Comparison of ENCODE assay signal across 8 cellular contexts in the genomic region with DNA sequence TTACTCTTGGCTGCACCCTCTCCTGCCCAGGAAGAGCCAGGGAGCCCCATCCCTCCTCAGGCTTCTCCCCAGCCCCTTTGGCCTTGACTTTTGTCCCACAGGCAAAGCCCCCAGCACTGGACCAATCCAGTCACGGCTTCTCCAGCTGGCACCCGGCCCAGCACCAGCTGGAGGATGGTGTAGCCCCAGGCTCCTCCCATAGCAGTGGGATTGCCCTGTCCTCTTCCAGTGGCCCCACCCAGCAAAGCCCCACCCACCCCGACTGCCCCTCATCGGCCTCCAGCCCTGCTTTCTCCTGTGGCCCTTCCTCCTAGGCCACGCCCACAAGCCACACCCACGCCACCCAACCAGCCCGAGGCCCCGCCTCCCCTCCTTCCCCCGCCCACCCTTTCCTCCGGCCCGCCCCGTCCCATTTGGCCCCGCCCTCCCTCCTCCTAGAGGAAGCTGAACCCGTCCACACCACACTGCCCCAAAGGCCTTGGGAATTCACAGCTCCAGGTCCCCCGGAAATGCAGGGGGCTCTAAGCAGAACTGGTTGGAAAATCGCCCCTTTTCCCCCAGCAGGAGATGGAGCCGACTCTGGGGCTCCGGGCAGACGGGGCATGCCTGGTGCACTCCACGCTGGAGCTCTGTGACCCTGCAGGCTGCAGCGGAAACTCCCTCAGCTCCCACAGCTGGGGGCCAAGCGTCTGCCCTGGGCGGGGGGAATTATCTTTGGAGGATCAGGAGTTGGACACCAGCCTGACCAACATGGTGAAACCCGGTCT. TPM values are rescaled to one million over a fixed set of nuclear protein-coding genes. Genes with fewer than 3 reads are reported as not detected.
DNase-seq lines count a peak whose midpoint lies in the region; ATAC-seq and TF ChIP-seq lines count a peak whose summit lies in the region.

No MANE protein-coding gene starts in this region.

- POLR2A ChIA-PET in WTC11 (lab: Charles Lee), result interaction anchor here (0.9 kb wide), 1 partner anchor 74 kb away, joined by 3 read pairs; the partner anchor contains the start of gene COX19

- peak; percentile 77 for DNase-seq in activated effector memory CD4-positive, alpha-beta T cell treated with anti-CD3 and anti-CD28 coated beads, Interleukin-2, amount 50 U/mL, for 16 hours
- DNase-seq in activated effector memory CD4-positive, alpha-beta T cell treated with Interleukin-2 at 50 U/mL for 16 hours, result no peak
- DNase-seq in NCI-H187 treated with DMSO at 0.1 percent for 48 hours (lab: John Stamatoyannopoulos, UW) (peak; percentile 23), WTC11 (ENCODE audit: low spot score) (peak; percentile 95), esophagus muscularis mucosa (ENCODE audit: extremely low spot score) (peak; percentile 95), myocyte (ENCODE audit: low read depth) (peak; percentile 46), uterus (peak; percentile 43 to 56)

- TF ChIP-seq POLR2A in esophagus muscularis mucosa (IDR thresholded peaks at IDR 0.05; ENCODE audit: low read depth), result no peak
- no peak for TF ChIP-seq POLR2A in uterus (IDR thresholded peaks at IDR 0.05)

- H3K27me3 Mint-ChIP-seq in WTC11 (ENCODE audit: low read depth), result peaks cover 17% of the 10 kb centered on the region

- no peak overlapping the region for H3K27ac Mint-ChIP-seq in WTC11

- no peak overlapping the region for H3K4me3 Mint-ChIP-seq in WTC11

- H3K27me3 ChIP-seq in esophagus muscularis mucosa (no peaks in the 10 kb centered on the region), uterus (no peaks in the 10 kb centered on the region)

- H3K9me3 ChIP-seq in esophagus muscularis mucosa, result no peaks in the 10 kb centered on the region
- no peaks in the 10 kb centered on the region for H3K9me3 ChIP-seq in uterus

- intact Hi-C loops in esophagus muscularis mucosa (cut with DNase I), result no loop called here
- intact Hi-C loops in uterus (cut with DNase I; ENCODE audit: low total_unique reads), result no loop called here

- 30% methylated on average over 19 of the region's 24 CpGs for WGBS in esophagus muscularis mucosa

- TF ChIP-seq CTCF in WTC11 (IDR thresholded peaks at IDR 0.05), result no peak
- TF ChIP-seq CTCF in esophagus muscularis mucosa (IDR thresholded peaks at IDR 0.05), result no peak
- no peak for TF ChIP-seq CTCF in uterus (IDR thresholded peaks at IDR 0.05)

- H3K36me3 ChIP-seq in esophagus muscularis mucosa (peaks cover 7 to 53% (median 28%) of the 10 kb centered on the region in 4 donors), uterus (no peaks in the 10 kb centered on the region)

- H3K4me1 ChIP-seq in esophagus muscularis mucosa (peaks cover 7 to 36% (median 31%) of the 10 kb centered on the region in 4 donors), uterus (peaks cover 0 to 13% of the 10 kb centered on the region in 2 donors)

- ATAC-seq in WTC11, result peak; percentile 94
- no peak for ATAC-seq in HG03354 (IDR thresholded peaks at IDR 0.05; ENCODE audit: poor library complexity, severe bottlenecking, unreplicated experiment)

- peak overlapping the region; percentile 26 to 49 (median 38) for H3K27ac ChIP-seq in esophagus muscularis mucosa (replicated peaks in 1 of 4)
- H3K27ac ChIP-seq in uterus, result no peak overlapping the region

- no peaks in the 10 kb centered on the region for H3K9me3 Mint-ChIP-seq in WTC11

- H3K4me1 Mint-ChIP-seq in WTC11, result no peaks in the 10 kb centered on the region

- CTCF ChIA-PET in WTC11 (lab: Charles Lee), result interaction anchor here (0.6 to 2.5 kb wide), 14 partner anchors 9 to 607 kb away, joined by 3 to 22 read pairs (median 5); partner anchors contain the start of gene COX19

- no peak overlapping the region for H3K4me3 ChIP-seq in esophagus muscularis mucosa
- H3K4me3 ChIP-seq in uterus, result no peak overlapping the region

- peaks cover 3% of the 10 kb centered on the region; the same call in 1 of the 2 replicates for H3K36me3 Mint-ChIP-seq in WTC11

- TF ChIP-seq EP300 in esophagus muscularis mucosa (IDR thresholded peaks at IDR 0.05), result no peak

TF ChIP-seq in WTC11, 78 proteins besides CTCF, POLR2A, EP300 and RAD21:
- no peak for TF ChIP-seq ZMAT4 (CRISPR knock-in tag; IDR thresholded peaks at IDR 0.05)
- TF ChIP-seq CBFB (CRISPR knock-in tag; IDR thresholded peaks at IDR 0.05; ENCODE audit: low read depth), result no peak
- TF ChIP-seq STAT6 (CRISPR knock-in tag; conservative IDR thresholded peaks at IDR 0.05; ENCODE audit: low read depth), result no peak
- no peak for TF ChIP-seq E2F1 (CRISPR knock-in tag; IDR thresholded peaks at IDR 0.05)
- no peak for TF ChIP-seq TEAD4 (CRISPR knock-in tag; IDR thresholded peaks at IDR 0.05)
- no peak for TF ChIP-seq TP53 (CRISPR knock-in tag; IDR thresholded peaks at IDR 0.05)
- TF ChIP-seq ZSCAN18 (CRISPR knock-in tag; IDR thresholded peaks at IDR 0.05), result no peak
- no peak for TF ChIP-seq NFYB (CRISPR knock-in tag; conservative IDR thresholded peaks at IDR 0.05; ENCODE audit: low read depth)
- no peak for TF ChIP-seq JUN (CRISPR knock-in tag; IDR thresholded peaks at IDR 0.05)
- TF ChIP-seq KAT7 (CRISPR knock-in tag; IDR thresholded peaks at IDR 0.05; ENCODE audit: borderline replicate concordance), result no peak
- no peak for TF ChIP-seq GABPB1 (CRISPR knock-in tag; IDR thresholded peaks at IDR 0.05)
- TF ChIP-seq ZNF416 (CRISPR knock-in tag; IDR thresholded peaks at IDR 0.05), result no peak

RNA-seq across cellular contexts. Expression of gene GET4, which starts 25.2 kb away (rescaled TPM):
- total RNA-seq in WTC11 (2021) (73.0 to 82.0 TPM (median 73.4 TPM) in 3 replicates), esophagus muscularis mucosa (10 to 100 TPM; 24.7 to 41.3 (median 35.2) TPM), myocyte (47.6 and 57.2 TPM in 2 replicates), uterus (10 to 100 TPM in 3 of 4 donors, 1 to 10 TPM in 1; 6.1 to 39.4 (median 26.7) TPM)
- 48.5 TPM for polyA plus RNA-seq in myocyte (2012)

RNA-seq across cellular contexts. Expression of gene ADAP1, which starts 52.9 kb away (rescaled TPM):
- total RNA-seq in WTC11 (2021), result 4.3 to 7.2 TPM (median 4.5 TPM) in 3 replicates
- 10 to 100 TPM; 41.9 to 94.2 (median 78.3) TPM for total RNA-seq in esophagus muscularis mucosa
- total RNA-seq in myocyte, result 0.56 and 1.6 TPM in 2 replicates
- 0.28 TPM for polyA plus RNA-seq in myocyte (2012)
- 10 to 100 TPM in 2 of 4 donors, 1 to 10 TPM in 2; 3.2 to 17.4 (median 10.9) TPM for total RNA-seq in uterus

Comparison
In these comparisons a context has a peak if more than half of its experiments do, and no peak if none do; other contexts are left out.
1. H3K27ac ChIP-seq: peak in esophagus muscularis mucosa (4 of 4); none in uterus (0 of 2).